Comparison of ENCODE assay signal across 8 cellular contexts in genomic region chr15:34337557-34338306, GRCh38. TPM values are rescaled to one million over a fixed set of nuclear protein-coding genes. Genes with fewer than 3 reads are reported as not detected.
DNase-seq lines count a peak whose midpoint lies in the region; ATAC-seq and TF ChIP-seq lines count a peak whose summit lies in the region.

SLC12A6 (minus strand) TSS chr15:34337781; CDS start chr15:34336680, 1,101 bp downstream.

- peak within 1 kb of the TSS; percentile 71 for H2BK5ac ChIP-seq in IMR-90 (ENCODE audit: low read depth, low read length, poor library complexity, severe bottlenecking)

- peak within 1 kb of the TSS; percentile 93 for H3K4me3 ChIP-seq in IMR-90 (ENCODE audit: insufficient read depth, low read depth, low read length)
- peak within 1 kb of the TSS; percentile 72 to 97 for H3K4me3 ChIP-seq in muscle layer of colon (ENCODE audit: low read depth in 1 of 2, low read length in 2 of 2)

- CTCF ChIA-PET in IMR-90 (lab: Yijun Ruan, JAX), result interaction anchor here (0.6 to 1.9 kb wide), 3 partner anchors 28 to 279 kb away, joined by 3 to 4 read pairs (median 3); no protein-coding TSS in a partner anchor

- peak within 1 kb of the TSS; percentile 97 for H2AFZ ChIP-seq in IMR-90 (replicated peaks; ENCODE audit: low read length, poor library complexity)

- H3K27me3 ChIP-seq in IMR-90 (ENCODE audit: control insufficient read depth, insufficient read depth, low read length) (no peaks in the 10 kb centered on the region), muscle layer of colon (ENCODE audit: control insufficient read depth in 1 of 2, insufficient read depth in 2 of 2, low read length in 2 of 2) (no peaks in the 10 kb centered on the region)

- H3K9me1 ChIP-seq in IMR-90 (ENCODE audit: insufficient read depth, low read length), result no peaks in the 10 kb centered on the region

- H3K9ac ChIP-seq in IMR-90 (ENCODE audit: low read depth, low read length), result peak within 1 kb of the TSS; percentile 65
- peak within 1 kb of the TSS; percentile 76 for H3K9ac ChIP-seq in muscle layer of colon (ENCODE audit: low read length)

- peak within 1 kb of the TSS; percentile 94 for H3K27ac Mint-ChIP-seq in activated T-cell treated with anti-CD3 and anti-CD28 coated beads, Interleukin-2, amount 50 U/mL, for 24 hours

- peak within 1 kb of the TSS; percentile 77 for H3K27ac ChIP-seq in IMR-90 (ENCODE audit: insufficient read depth, low read length)
- peak within 1 kb of the TSS; percentile 77 for H3K27ac ChIP-seq in muscle layer of colon (ENCODE audit: low read depth, low read length)

- peak within 1 kb of the TSS; percentile 90 for H3K4me3 Mint-ChIP-seq in activated T-cell treated with anti-CD3 and anti-CD28 coated beads, Interleukin-2, amount 50 U/mL, for 24 hours

- H3K79me1 ChIP-seq in IMR-90 (ENCODE audit: low read depth in 1 of 2, low read length in 2 of 2), result peaks cover 6 to 34% of the 10 kb centered on the region in 2 experiments; a peak in 3 of 4 replicates

- peaks cover 71% of the 10 kb centered on the region for H3K4me1 Mint-ChIP-seq in activated T-cell treated with anti-CD3 and anti-CD28 coated beads, Interleukin-2, amount 50 U/mL, for 24 hours (ENCODE audit: low read depth)

- intact Hi-C loops in IMR-90 (cut with micrococcal nuclease), result no loop called here

- TF ChIP-seq CTCF in IMR-90 (conservative IDR thresholded peaks at IDR 0.05; ENCODE audit: low read depth, low read length), result no peak

- H3K9me3 Mint-ChIP-seq in activated T-cell treated with anti-CD3 and anti-CD28 coated beads, Interleukin-2, amount 50 U/mL, for 24 hours, result no peaks in the 10 kb centered on the region

- DNase-seq in DMS114 treated with DMSO at 0.1 percent for 48 hours (lab: John Stamatoyannopoulos, UW; ENCODE audit: unreplicated experiment) (peak; percentile 82), IMR-90 (peak; percentile 93), erythroblast (lab: John Stamatoyannopoulos, UW) (peak; percentile 92 to 97)
- DNase-seq in activated T-cell treated with anti-CD3 and anti-CD28 coated beads, Interleukin-2, amount 50 U/mL, for 24 hours, result peak; percentile 93
- DNase-seq in stimulated activated CD8-positive, alpha-beta memory T cell treated with anti-CD3 and anti-CD28 coated beads, Interleukin-7, amount 100 ng/mL, for 1 hour (ENCODE audit: low read depth in 2 of 2), result peak; percentile 79 to 83

- peak within 1 kb of the TSS; percentile 98 for H3K4me2 ChIP-seq in IMR-90 (ENCODE audit: low read depth, low read length)

- TF ChIP-seq POLR2A in IMR-90 (IDR thresholded peaks at IDR 0.05; ENCODE audit: low read depth, low read length) (no peak; the same call in 1 of the 2 replicates), erythroblast (IDR thresholded peaks at IDR 0.05; ENCODE audit: low read length) (peak; percentile 91)

- H2AK5ac ChIP-seq in IMR-90 (ENCODE audit: low read depth, low read length), result peak within 1 kb of the TSS; percentile 28; the same call in 1 of the 2 replicates

- ATAC-seq in GM21528 (IDR thresholded peaks at IDR 0.05; ENCODE audit: low FRiP score, unreplicated experiment), result peak; percentile 58
- peak; percentile 98 for ATAC-seq in IMR-90 (ENCODE audit: low read depth)

- H3K18ac ChIP-seq in IMR-90 (ENCODE audit: low read depth, low read length), result peak within 1 kb of the TSS; percentile 3; the same call in 1 of the 2 replicates

- H3K36me3 ChIP-seq in IMR-90 (ENCODE audit: control insufficient read depth, insufficient read depth, low read length) (peaks cover 7% of the 10 kb centered on the region), muscle layer of colon (ENCODE audit: insufficient read depth, low read length) (peaks cover 4% of the 10 kb centered on the region)

- peak within 1 kb of the TSS; percentile 76 to 83 for H4K8ac ChIP-seq in IMR-90 (ENCODE audit: low read depth in 2 of 2, low read length in 2 of 2)

- no peak within 1 kb of the TSS for H2BK15ac ChIP-seq in IMR-90 (ENCODE audit: low read depth, low read length)

- no peaks in the 10 kb centered on the region for H3K27me3 Mint-ChIP-seq in activated T-cell treated with anti-CD3 and anti-CD28 coated beads, Interleukin-2, amount 50 U/mL, for 24 hours

- H3K4ac ChIP-seq in IMR-90 (ENCODE audit: low read depth, low read length), result peak within 1 kb of the TSS; percentile 71

- peaks cover 47% of the 10 kb centered on the region for H3K36me3 Mint-ChIP-seq in activated T-cell treated with anti-CD3 and anti-CD28 coated beads, Interleukin-2, amount 50 U/mL, for 24 hours (ENCODE audit: low read depth)

- peak within 1 kb of the TSS; percentile 33; the same call in 1 of the 2 replicates for H4K91ac ChIP-seq in IMR-90 (ENCODE audit: insufficient read depth, low read depth, low read length)

- H4K5ac ChIP-seq in IMR-90 (ENCODE audit: low read depth, low read length), result peak within 1 kb of the TSS; percentile 25; the same call in 1 of the 2 replicates

- POLR2A ChIA-PET in IMR-90 (lab: Charles Lee; ENCODE audit: unreplicated experiment), result interaction anchor here (0.6 kb wide), 2 partner anchors 9 to 1145 kb away, joined by 3 read pairs; no protein-coding TSS in a partner anchor

- H3K4me1 ChIP-seq in IMR-90 (ENCODE audit: control insufficient read depth, insufficient read depth, low read length), result peaks cover 10% of the 10 kb centered on the region
- H3K4me1 ChIP-seq in muscle layer of colon (ENCODE audit: insufficient read depth, low read length), result peaks cover 24% of the 10 kb centered on the region

- peak within 1 kb of the TSS; percentile 70 for H3K14ac ChIP-seq in IMR-90 (replicated peaks; ENCODE audit: low read depth, low read length)

- peak within 1 kb of the TSS; percentile 85 for H3K23ac ChIP-seq in IMR-90 (ENCODE audit: low read depth, low read length)

- in situ Hi-C loops in IMR-90 (cut with MboI; ENCODE audit: low sequenced_read_pairs), result no loop called here

- 0% methylated on average over 17 of the region's 78 CpGs; no CpG with 5 or more reads in 1 of the 2 experiments for WGBS in IMR-90 (ENCODE audit: extremely low coverage in 2 of 2, insufficient read length in 1 of 2), 2 experiments

- H3K56ac ChIP-seq in IMR-90 (ENCODE audit: extremely low read depth, insufficient read depth, low read length), result no peak within 1 kb of the TSS; the same call in 1 of the 2 replicates

- H3K9me3 ChIP-seq in IMR-90 (ENCODE audit: control insufficient read depth, insufficient read depth, low read length), result no peaks in the 10 kb centered on the region
- H3K9me3 ChIP-seq in muscle layer of colon (ENCODE audit: low read length), result no peaks in the 10 kb centered on the region

- no TSS peak for BruUV-seq in IMR-90 (replicated peaks; lab: Mats Ljungman, UMichigan)

- no peak within 1 kb of the TSS for H2BK20ac ChIP-seq in IMR-90 (ENCODE audit: low read depth, low read length)

- dilution Hi-C loops in IMR-90 (cut with HindIII; ENCODE audit: low sequenced_read_pairs, unreplicated experiment), result no loop called here

- peak within 1 kb of the TSS; percentile 80 for H2AK9ac ChIP-seq in IMR-90 (replicated peaks; ENCODE audit: low read depth, low read length, poor library complexity)

- H4K20me1 ChIP-seq in IMR-90 (ENCODE audit: insufficient read depth, low read length), result peaks cover 3% of the 10 kb centered on the region; the same call in 1 of the 2 replicates

- H2BK120ac ChIP-seq in IMR-90 (ENCODE audit: low read depth, low read length), result no peak within 1 kb of the TSS

- 0 out of 2 replicates have a peak, but pooled peaks have one; percentile 13 for TF ChIP-seq RAD21 in IMR-90 (IDR thresholded peaks at IDR 0.05; ENCODE audit: low read length)

TF ChIP-seq in IMR-90, 13 proteins besides CTCF, POLR2A, EP300 and RAD21 (continues in another document):
- TF ChIP-seq, protein P1, sequence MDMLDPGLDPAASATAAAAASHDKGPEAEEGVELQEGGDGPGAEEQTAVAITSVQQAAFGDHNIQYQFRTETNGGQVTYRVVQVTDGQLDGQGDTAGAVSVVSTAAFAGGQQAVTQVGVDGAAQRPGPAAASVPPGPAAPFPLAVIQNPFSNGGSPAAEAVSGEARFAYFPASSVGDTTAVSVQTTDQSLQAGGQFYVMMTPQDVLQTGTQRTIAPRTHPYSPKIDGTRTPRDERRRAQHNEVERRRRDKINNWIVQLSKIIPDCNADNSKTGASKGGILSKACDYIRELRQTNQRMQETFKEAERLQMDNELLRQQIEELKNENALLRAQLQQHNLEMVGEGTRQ (IDR thresholded peaks at IDR 0.05; ENCODE audit: low read depth, low read length), result no peak
- TF ChIP-seq CHD1 (IDR thresholded peaks at IDR 0.05; ENCODE audit: low read depth, low read length) (no peak), RCOR1 (IDR thresholded peaks at IDR 0.05; ENCODE audit: insufficient replicate concordance, low read length) (peak; percentile 17), FOS (IDR thresholded peaks at IDR 0.05; ENCODE audit: low read depth, low read length) (peak; percentile 21; the same call in 1 of the 2 replicates), SMC3 (IDR thresholded peaks at IDR 0.05; ENCODE audit: low read depth, low read length) (no peak), MXI1 (IDR thresholded peaks at IDR 0.05; ENCODE audit: borderline replicate concordance, low read depth, low read length) (peak; percentile 26; the same call in 1 of the 2 replicates), CEBPB (IDR thresholded peaks at IDR 0.05; ENCODE audit: low read depth, low read length) (no peak)

TF ChIP-seq in PFSK-1, 5 proteins besides CTCF, POLR2A, EP300 and RAD21 (continues in another document):
- no peak for TF ChIP-seq TAF1 (IDR thresholded peaks at IDR 0.05; ENCODE audit: borderline replicate concordance, insufficient read depth, low read length)
- peak; percentile 28; the same call in 1 of the 2 replicates for TF ChIP-seq POLR2AphosphoS5 (IDR thresholded peaks at IDR 0.05; ENCODE audit: low read depth, low read length)

RNA-seq across cellular contexts. Expression of gene SLC12A6, which starts in this region (rescaled TPM):
- 10.0 and 10.2 TPM in 2 replicates for total RNA-seq in IMR-90 (2012; rRNA removed)
- 6.9 and 7.7 TPM in 2 replicates for polyA plus RNA-seq in IMR-90 (2012; rRNA removed)
- 2.4 and 3.1 TPM in 2 replicates for polyA plus RNA-seq in IMR-90 (2012; cell fraction: cytosol; rRNA removed)
- polyA plus RNA-seq in IMR-90 (2012; cell fraction: nucleus; rRNA removed; ENCODE audit: low replicate concordance), result 7.6 and 25.4 TPM in 2 replicates
- polyA plus RNA-seq in PFSK-1 (2012; ENCODE audit: insufficient read length, low read depth), result 1.6 TPM

Comparison
In these comparisons a context has a peak if more than half of its experiments do, and no peak if none do; other contexts are left out.
1. Peak in every context shown above with its lines: DNase-seq, ATAC-seq, H3K4me3 ChIP-seq and H3K27ac ChIP-seq.